ENCODE assay signal across 27 cellular contexts in the genomic region with DNA sequence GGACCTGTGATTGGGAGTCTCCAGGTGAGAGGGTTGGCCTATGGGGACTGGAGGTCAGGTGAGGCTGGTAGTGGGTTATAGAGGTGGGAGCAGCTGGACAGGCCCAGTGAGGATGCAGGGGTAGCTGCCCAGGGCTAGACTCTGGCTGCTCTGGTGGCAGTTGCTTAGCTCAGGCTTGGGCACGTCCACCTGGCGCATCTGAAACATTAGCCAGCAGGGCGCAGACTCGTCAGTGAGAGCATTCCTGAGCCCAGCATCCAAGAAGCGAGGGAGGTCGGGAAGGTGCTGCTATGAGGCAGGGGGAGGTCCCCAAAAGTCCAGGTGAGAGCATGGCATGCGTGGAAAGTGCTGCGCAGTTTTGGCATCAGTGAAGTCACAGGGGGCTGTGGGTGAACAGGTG. TPM values are rescaled to one million over a fixed set of nuclear protein-coding genes. Genes with fewer than 3 reads are reported as not detected.
DNase-seq lines count a peak whose midpoint lies in the region; ATAC-seq and TF ChIP-seq lines count a peak whose summit lies in the region.
"Had no signal": no experiment of that assay in that cellular context is flagged by ENCODE, and none has a peak within 500 bp of the region (broad histone marks: within the 10 kb centered on the region; RNA-seq: fewer than 3 reads in every experiment).

No MANE protein-coding gene starts in this region.

- no peaks in the 10 kb centered on the region for H3K36me3 ChIP-seq in body of pancreas (replicated peaks in 1 of 2; ENCODE audit: insufficient read depth in 1 of 2, low read depth in 2 of 2)
- no peaks in the 10 kb centered on the region for H3K36me3 ChIP-seq in naive thymus-derived CD4-positive, alpha-beta T cell (ENCODE audit: control insufficient read depth in 2 of 3, insufficient read depth in 3 of 3, low read length in 3 of 3)
- H3K36me3 ChIP-seq: BLaER1, left lung, neutrophil, upper lobe of left lung had no signal

- no TSS peak for BruUV-seq in Calu3 (replicated peaks; lab: Mats Ljungman, UMichigan)

- H3K4me3 ChIP-seq in body of pancreas: no peak overlapping the region
- no peak overlapping the region for H3K4me3 ChIP-seq in naive thymus-derived CD4-positive, alpha-beta T cell (ENCODE audit: low read length)
- H3K4me3 ChIP-seq: BLaER1, left lung, upper lobe of left lung had no signal

- H3K4me3 Mint-ChIP-seq in Calu3 (ENCODE audit: low read depth, unreplicated experiment): no peak overlapping the region
- no peak overlapping the region for H3K4me3 Mint-ChIP-seq in naive thymus-derived CD4-positive, alpha-beta T cell
- no peak overlapping the region for H3K4me3 Mint-ChIP-seq in stimulated activated memory B cell treated with anti-CD40 and anti-IgM and Interleukin-4, amounts not matched to agents 10 μg/mL and 1 μg/mL and 100 μg/mL, for 72 hours
- H3K4me3 Mint-ChIP-seq: IgD-negative memory B cell, T-cell had no signal

- DNase-seq in Calu3 (no peak), body of pancreas (no peak)
- no peak for DNase-seq in naive thymus-derived CD4-positive, alpha-beta T cell
- DNase-seq: activated naive CD4-positive, alpha-beta T cell treated with Interleukin-2 at 50 U/mL for 16 hours; DMS53; effector CD4-positive, alpha-beta T cell; left lung; mesenchymal stem cell; NCI-H1048; NCI-H2107; NCI-H82; OCI-M1; stimulated activated CD4-positive, alpha-beta T cell treated with anti-CD3 and anti-CD28 coated beads, Interleukin-15, amount 100 ng/mL, for 24 hours; stimulated activated CD4-positive, alpha-beta T cell treated with anti-CD3 and anti-CD28 coated beads, Interleukin-4, amount 100 ng/mL, for 4 hours; T-cell; upper lobe of left lung had no signal

- peaks cover 14% of the 10 kb centered on the region for H3K36me3 Mint-ChIP-seq in Calu3 (ENCODE audit: insufficient read depth, unreplicated experiment)
- no peaks in the 10 kb centered on the region for H3K36me3 Mint-ChIP-seq in naive thymus-derived CD4-positive, alpha-beta T cell
- H3K36me3 Mint-ChIP-seq in stimulated activated memory B cell treated with anti-CD40 and anti-IgM and Interleukin-4, amounts not matched to agents 10 μg/mL and 1 μg/mL and 100 μg/mL, for 72 hours: no peaks in the 10 kb centered on the region
- H3K36me3 Mint-ChIP-seq: IgD-negative memory B cell, T-cell had no signal

- no peaks in the 10 kb centered on the region for H3K9me3 Mint-ChIP-seq in Calu3 (ENCODE audit: low read depth, unreplicated experiment)
- no peaks in the 10 kb centered on the region for H3K9me3 Mint-ChIP-seq in naive thymus-derived CD4-positive, alpha-beta T cell
- no peaks in the 10 kb centered on the region for H3K9me3 Mint-ChIP-seq in stimulated activated memory B cell treated with anti-CD40 and anti-IgM and Interleukin-4, amounts not matched to agents 10 μg/mL and 1 μg/mL and 100 μg/mL, for 72 hours
- H3K9me3 Mint-ChIP-seq: IgD-negative memory B cell, T-cell had no signal

- H3K4me1 Mint-ChIP-seq in Calu3 (ENCODE audit: low read depth, unreplicated experiment): peaks cover 60% of the 10 kb centered on the region
- peaks cover 14 to 37% (median 19%) of the 10 kb centered on the region in 7 donors for H3K4me1 Mint-ChIP-seq in naive thymus-derived CD4-positive, alpha-beta T cell
- H3K4me1 Mint-ChIP-seq in stimulated activated memory B cell treated with anti-CD40 and anti-IgM and Interleukin-4, amounts not matched to agents 10 μg/mL and 1 μg/mL and 100 μg/mL, for 72 hours: peaks cover 18% of the 10 kb centered on the region

- TF ChIP-seq POLR2A in body of pancreas (IDR thresholded peaks at IDR 0.05): no peak

- H3K9me3 ChIP-seq in body of pancreas: no peaks in the 10 kb centered on the region
- H3K9me3 ChIP-seq in naive thymus-derived CD4-positive, alpha-beta T cell (ENCODE audit: control insufficient read depth in 2 of 3, low read length in 3 of 3): no peaks in the 10 kb centered on the region
- H3K9me3 ChIP-seq: BLaER1, left lung, neutrophil, upper lobe of left lung had no signal

- CTCF ChIA-PET in Calu3 (lab: Charles Lee): interaction anchor here (0.7 kb wide), 1 partner anchor 158 kb away, joined by 4 read pairs; no protein-coding TSS in a partner anchor
- CTCF ChIA-PET in naive thymus-derived CD4-positive, alpha-beta T cell (lab: Charles Lee): no interaction called here

- H3K27ac ChIP-seq in 22Rv1 (0 out of 2 replicates have a peak overlapping the region, but pooled peaks have one; percentile 13), body of pancreas (peak overlapping the region in 3 of 4 donors; percentile 30 to 79 (median 78))
- no peak overlapping the region for H3K27ac ChIP-seq in naive thymus-derived CD4-positive, alpha-beta T cell (ENCODE audit: low read depth, low read length)
- H3K27ac ChIP-seq: BLaER1, left lung, RWPE1, upper lobe of left lung had no signal

- ATAC-seq in body of pancreas (no peak), HG03159 (IDR thresholded peaks at IDR 0.05; ENCODE audit: unreplicated experiment) (no peak), HG03457 (IDR thresholded peaks at IDR 0.05; ENCODE audit: unreplicated experiment) (no peak), HG03135 (IDR thresholded peaks at IDR 0.05; ENCODE audit: unreplicated experiment) (no peak)
- no peak for ATAC-seq in naive thymus-derived CD4-positive, alpha-beta T cell
- no peak for ATAC-seq in stimulated activated memory B cell treated with anti-CD40 and anti-IgM and Interleukin-4, amounts not matched to agents 10 μg/mL and 1 μg/mL and 100 μg/mL, for 72 hours
- ATAC-seq: HCT116, left lung, T-cell had no signal

- H3K27ac Mint-ChIP-seq in Calu3 (ENCODE audit: unreplicated experiment): peak overlapping the region; percentile 13
- peak overlapping the region in 5 of 9 donors; percentile 7 to 74 (median 52) for H3K27ac Mint-ChIP-seq in naive thymus-derived CD4-positive, alpha-beta T cell
- H3K27ac Mint-ChIP-seq in stimulated activated memory B cell treated with anti-CD40 and anti-IgM and Interleukin-4, amounts not matched to agents 10 μg/mL and 1 μg/mL and 100 μg/mL, for 72 hours: no peak overlapping the region
- H3K27ac Mint-ChIP-seq: IgD-negative memory B cell, progenitor cell of endocrine pancreas, T-cell had no signal

- TF ChIP-seq CTCF in 22Rv1 (IDR thresholded peaks at IDR 0.05) (no peak), Calu3 (IDR thresholded peaks at IDR 0.05; ENCODE audit: unreplicated experiment) (no peak), body of pancreas (IDR thresholded peaks at IDR 0.05) (no peak)

- POLR2A ChIA-PET in naive thymus-derived CD4-positive, alpha-beta T cell (lab: Charles Lee): no interaction called here

- 67 to 74% methylated on average over 5 to 8 of the region's 8 CpGs for WGBS in body of pancreas, 2 donors

- H3K27me3 ChIP-seq in body of pancreas: no peaks in the 10 kb centered on the region
- H3K27me3 ChIP-seq in naive thymus-derived CD4-positive, alpha-beta T cell (ENCODE audit: control insufficient read depth in 2 of 2, insufficient read depth in 2 of 2, low read length in 2 of 2): no peaks in the 10 kb centered on the region
- H3K27me3 ChIP-seq: BLaER1, left lung, neutrophil, upper lobe of left lung had no signal

- H3K27me3 Mint-ChIP-seq in Calu3 (ENCODE audit: unreplicated experiment): no peaks in the 10 kb centered on the region
- no peaks in the 10 kb centered on the region for H3K27me3 Mint-ChIP-seq in naive thymus-derived CD4-positive, alpha-beta T cell
- no peaks in the 10 kb centered on the region for H3K27me3 Mint-ChIP-seq in stimulated activated memory B cell treated with anti-CD40 and anti-IgM and Interleukin-4, amounts not matched to agents 10 μg/mL and 1 μg/mL and 100 μg/mL, for 72 hours
- H3K27me3 Mint-ChIP-seq: IgD-negative memory B cell, progenitor cell of endocrine pancreas, T-cell had no signal

- H3K4me1 ChIP-seq in body of pancreas: peaks cover 56% of the 10 kb centered on the region
- peaks cover 0 to 8% of the 10 kb centered on the region in 2 donors for H3K4me1 ChIP-seq in naive thymus-derived CD4-positive, alpha-beta T cell (ENCODE audit: control insufficient read depth in 2 of 2, insufficient read depth in 2 of 2, low read length in 2 of 2)

- intact Hi-C loops in Calu3 (cut with micrococcal nuclease; ENCODE audit: unreplicated experiment): no loop called here
- intact Hi-C loops in body of pancreas (cut with DNase I): no loop called here
- intact Hi-C loops in naive thymus-derived CD4-positive, alpha-beta T cell (cut with micrococcal nuclease): no loop called here

RNA-seq across cellular contexts. Expression of a gene that starts 3.5 kb away (rescaled TPM):
- total RNA-seq in Calu3 (2022) (63.8 and 79.3 TPM in 2 replicates), body of pancreas (10 to 100 TPM; 45.4 to 58.7 TPM)
- 10 to 100 TPM; 11.5 to 95.9 (median 12.8) TPM for total RNA-seq in naive thymus-derived CD4-positive, alpha-beta T cell
- 1 to 10 TPM; 1.1 to 2.4 TPM for polyA plus RNA-seq in naive thymus-derived CD4-positive, alpha-beta T cell

RNA-seq across cellular contexts. Expression of a gene that starts 6.6 kb away (rescaled TPM):
- total RNA-seq in Calu3 (2022) (14.4 and 14.5 TPM in 2 replicates), body of pancreas (10 to 100 TPM; 20.8 to 33.9 TPM)
- total RNA-seq in naive thymus-derived CD4-positive, alpha-beta T cell: 1 to 10 TPM in 2 of 5 experiments, not detected in 3; 2.4 to 2.5 TPM
- not detected for polyA plus RNA-seq in naive thymus-derived CD4-positive, alpha-beta T cell

RNA-seq across cellular contexts. Expression of a gene that starts 43.7 kb away (rescaled TPM):
- total RNA-seq in Calu3 (2022): 165 and 180 TPM in 2 replicates
- 10 to 100 TPM; 30.4 to 65.6 TPM for total RNA-seq in body of pancreas
- total RNA-seq in naive thymus-derived CD4-positive, alpha-beta T cell: 10 to 100 TPM; 47.5 to 94.5 (median 73.9) TPM
- polyA plus RNA-seq in naive thymus-derived CD4-positive, alpha-beta T cell: 10 to 100 TPM; 84.2 to 95.1 TPM

RNA-seq across cellular contexts. Expression of a gene that starts 44.6 kb away (rescaled TPM):
- total RNA-seq in Calu3 (2022) (130 and 149 TPM in 2 replicates), body of pancreas (10 to 100 TPM; 44.4 to 58.7 TPM)
- total RNA-seq in naive thymus-derived CD4-positive, alpha-beta T cell: 100 to 1,000 TPM in 1 of 5 experiments, 10 to 100 TPM in 4; 57.9 to 131 (median 63.4) TPM
- 10 to 100 TPM; 33.1 to 54.5 TPM for polyA plus RNA-seq in naive thymus-derived CD4-positive, alpha-beta T cell
